In genomic region chr5:148687427-148687826, GRCh38 we compare ENCODE assay signal across 1 cellular context.
TF ChIP-seq lines count a peak whose summit lies in the region.

No MANE protein-coding gene starts in this region.

TF ChIP-seq in WTC11, 78 proteins besides CTCF, POLR2A, EP300 and RAD21 (continued from another document):
- TF ChIP-seq ZNF532 (CRISPR knock-in tag; IDR thresholded peaks at IDR 0.05; ENCODE audit: borderline replicate concordance) (no peak), OVOL2 (CRISPR knock-in tag; IDR thresholded peaks at IDR 0.05; ENCODE audit: borderline replicate concordance) (no peak), ZNF425 (CRISPR knock-in tag; conservative IDR thresholded peaks at IDR 0.05) (no peak), SP1 (CRISPR knock-in tag; conservative IDR thresholded peaks at IDR 0.05) (no peak), AFF4 (CRISPR knock-in tag; IDR thresholded peaks at IDR 0.05; ENCODE audit: borderline replicate concordance) (no peak), KAT7 (CRISPR knock-in tag; IDR thresholded peaks at IDR 0.05; ENCODE audit: borderline replicate concordance) (no peak)
- TF ChIP-seq, protein P1, sequence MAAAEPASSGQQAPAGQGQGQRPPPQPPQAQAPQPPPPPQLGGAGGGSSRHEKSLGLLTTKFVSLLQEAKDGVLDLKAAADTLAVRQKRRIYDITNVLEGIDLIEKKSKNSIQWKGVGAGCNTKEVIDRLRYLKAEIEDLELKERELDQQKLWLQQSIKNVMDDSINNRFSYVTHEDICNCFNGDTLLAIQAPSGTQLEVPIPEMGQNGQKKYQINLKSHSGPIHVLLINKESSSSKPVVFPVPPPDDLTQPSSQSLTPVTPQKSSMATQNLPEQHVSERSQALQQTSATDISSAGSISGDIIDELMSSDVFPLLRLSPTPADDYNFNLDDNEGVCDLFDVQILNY (CRISPR knock-in tag; IDR thresholded peaks at IDR 0.05): no peak
- TF ChIP-seq, protein P2, sequence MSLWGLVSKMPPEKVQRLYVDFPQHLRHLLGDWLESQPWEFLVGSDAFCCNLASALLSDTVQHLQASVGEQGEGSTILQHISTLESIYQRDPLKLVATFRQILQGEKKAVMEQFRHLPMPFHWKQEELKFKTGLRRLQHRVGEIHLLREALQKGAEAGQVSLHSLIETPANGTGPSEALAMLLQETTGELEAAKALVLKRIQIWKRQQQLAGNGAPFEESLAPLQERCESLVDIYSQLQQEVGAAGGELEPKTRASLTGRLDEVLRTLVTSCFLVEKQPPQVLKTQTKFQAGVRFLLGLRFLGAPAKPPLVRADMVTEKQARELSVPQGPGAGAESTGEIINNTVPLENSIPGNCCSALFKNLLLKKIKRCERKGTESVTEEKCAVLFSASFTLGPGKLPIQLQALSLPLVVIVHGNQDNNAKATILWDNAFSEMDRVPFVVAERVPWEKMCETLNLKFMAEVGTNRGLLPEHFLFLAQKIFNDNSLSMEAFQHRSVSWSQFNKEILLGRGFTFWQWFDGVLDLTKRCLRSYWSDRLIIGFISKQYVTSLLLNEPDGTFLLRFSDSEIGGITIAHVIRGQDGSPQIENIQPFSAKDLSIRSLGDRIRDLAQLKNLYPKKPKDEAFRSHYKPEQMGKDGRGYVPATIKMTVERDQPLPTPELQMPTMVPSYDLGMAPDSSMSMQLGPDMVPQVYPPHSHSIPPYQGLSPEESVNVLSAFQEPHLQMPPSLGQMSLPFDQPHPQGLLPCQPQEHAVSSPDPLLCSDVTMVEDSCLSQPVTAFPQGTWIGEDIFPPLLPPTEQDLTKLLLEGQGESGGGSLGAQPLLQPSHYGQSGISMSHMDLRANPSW (CRISPR knock-in tag; conservative IDR thresholded peaks at IDR 0.05; ENCODE audit: low read depth): no peak
